Comparison of ENCODE assay signal across 8 cellular contexts in genomic region chr6:37818536-37819176, GRCh38. TPM values are rescaled to one million over a fixed set of nuclear protein-coding genes. Genes with fewer than 3 reads are reported as not detected.
DNase-seq lines count a peak whose midpoint lies in the region; ATAC-seq and TF ChIP-seq lines count a peak whose summit lies in the region.

No MANE protein-coding gene starts in this region.

- H3K4me1 Mint-ChIP-seq in GM23338 = peaks cover 42% of the 10 kb centered on the region

- peak overlapping the region; percentile 97 for H3K4me3 Mint-ChIP-seq in GM23338

- peak overlapping the region; percentile 98 for H3K27ac Mint-ChIP-seq in GM23338

- peaks cover 35% of the 10 kb centered on the region for H3K79me2 ChIP-seq in GM23338 (replicated peaks; ENCODE audit: insufficient read depth)

- peak overlapping the region; percentile 93 for H3K9ac ChIP-seq in ES-I3 (ENCODE audit: low read depth, low read length)

- H3K4me3 ChIP-seq in GM23338 (peak overlapping the region; percentile 94), RWPE2 (ENCODE audit: severe bottlenecking) (peak overlapping the region; percentile 97), thymus (ENCODE audit: low read length) (peak overlapping the region; percentile 97)

- H3K36me3 ChIP-seq in ES-I3 (ENCODE audit: insufficient read depth, low read length) (no peaks in the 10 kb centered on the region), GM23338 (ENCODE audit: insufficient read depth) (no peaks in the 10 kb centered on the region), RWPE2 (ENCODE audit: low read depth) (no peaks in the 10 kb centered on the region), thymus (ENCODE audit: control insufficient read depth, insufficient read depth) (no peaks in the 10 kb centered on the region)

- no peaks in the 10 kb centered on the region for H3K9me3 Mint-ChIP-seq in GM23338

- no peaks in the 10 kb centered on the region for H3K9me3 ChIP-seq in ES-I3 (ENCODE audit: control insufficient read depth, insufficient read depth, low read length)
- no peaks in the 10 kb centered on the region for H3K9me3 ChIP-seq in RWPE2 (ENCODE audit: severe bottlenecking)
- no peaks in the 10 kb centered on the region for H3K9me3 ChIP-seq in thymus (ENCODE audit: control insufficient read depth)

- H4K20me1 ChIP-seq in GM23338 (replicated peaks; ENCODE audit: insufficient read depth) = peaks cover 22% of the 10 kb centered on the region

- peak; percentile 97 for DNase-seq in GM23338 (ENCODE audit: low spot score)
- DNase-seq in LHCN-M2 (ENCODE audit: low read depth) = peak; percentile 95
- peak; percentile 93 for DNase-seq in RWPE2 (ENCODE audit: low spot score)
- peak; percentile 95 for DNase-seq in activated naive CD4-positive, alpha-beta T cell treated with anti-CD3 and anti-CD28 coated beads, Interleukin-2, amount 50 U/mL, for 16 hours
- peak; percentile 97 for DNase-seq in glomerular visceral epithelial cell (ENCODE audit: extremely low spot score)
- peak; percentile 83 for DNase-seq in omental fat pad (ENCODE audit: low spot score)

- peak overlapping the region; percentile 98 for H3K27ac ChIP-seq in GM23338 (ENCODE audit: low read depth)
- H3K27ac ChIP-seq in RWPE2 (ENCODE audit: poor library complexity, severe bottlenecking) = peak overlapping the region; percentile 87
- peak overlapping the region; percentile 95 for H3K27ac ChIP-seq in thymus (ENCODE audit: low read depth)

- TF ChIP-seq CTCF in GM23338 (conservative IDR thresholded peaks at IDR 0.05; ENCODE audit: low read depth in 2 of 2) = no peak
- no peak for TF ChIP-seq CTCF in RWPE2 (IDR thresholded peaks at IDR 0.05; ENCODE audit: poor library complexity, severe bottlenecking)
- no peak for TF ChIP-seq CTCF in omental fat pad (IDR thresholded peaks at IDR 0.05)

- H3F3A ChIP-seq in GM23338 (replicated peaks; ENCODE audit: low read depth) = no peaks in the 10 kb centered on the region

- H3K27me3 ChIP-seq in GM23338 (ENCODE audit: insufficient read depth) (no peaks in the 10 kb centered on the region), RWPE2 (ENCODE audit: insufficient read depth, poor library complexity, severe bottlenecking) (no peaks in the 10 kb centered on the region), thymus (ENCODE audit: control insufficient read depth, insufficient read depth) (no peaks in the 10 kb centered on the region)

- peaks cover 11% of the 10 kb centered on the region for H3K27me3 Mint-ChIP-seq in GM23338 (ENCODE audit: insufficient read depth, low read depth, poor library complexity)

- H3K36me3 Mint-ChIP-seq in GM23338 (ENCODE audit: low read depth) = no peaks in the 10 kb centered on the region; the same call in 2 of the 3 replicates

- under 1% methylated on average over 27 of the region's 27 CpGs for WGBS in thymus

- H3K4me2 ChIP-seq in GM23338 = peak overlapping the region; percentile 85

- H2AFZ ChIP-seq in GM23338 = peak overlapping the region; percentile 91

- H3K9me2 ChIP-seq in GM23338 (ENCODE audit: insufficient read depth) = no peaks in the 10 kb centered on the region

- peak; percentile 79 for ATAC-seq in GM23338
- ATAC-seq in RWPE2 (ENCODE audit: low read depth) = peak; percentile 64
- ATAC-seq in omental fat pad (ENCODE audit: low FRiP score) = peak; percentile 94

- H3K4me1 ChIP-seq in ES-I3 (ENCODE audit: insufficient read depth, low read length) = peaks cover 23% of the 10 kb centered on the region
- H3K4me1 ChIP-seq in GM23338 (ENCODE audit: insufficient read depth) = peaks cover 40% of the 10 kb centered on the region
- H3K4me1 ChIP-seq in RWPE2 (ENCODE audit: insufficient read depth, poor library complexity, severe bottlenecking) = peaks cover 23% of the 10 kb centered on the region
- H3K4me1 ChIP-seq in thymus (ENCODE audit: control insufficient read depth, insufficient read depth, low read length) = peaks cover 21% of the 10 kb centered on the region

TF ChIP-seq in GM23338, 12 proteins besides CTCF, POLR2A, EP300 and RAD21:
- TF ChIP-seq ZNF331 (CRISPR knock-in tag; IDR thresholded peaks at IDR 0.05; ENCODE audit: low read depth) (no peak), POLR2AphosphoS5 (IDR thresholded peaks at IDR 0.05; ENCODE audit: low read depth) (peak; percentile 49; the same call in 1 of the 2 replicates)
TF ChIP-seq in GM23338: peak in this region for 1.

RNA-seq across cellular contexts. Expression of gene ZFAND3, which starts 0.9 kb away (rescaled TPM):
- total RNA-seq in GM23338 (2014; rRNA removed; shearing (Covaris generic)) = 28.2 and 31.8 TPM in 2 replicates
- polyA plus RNA-seq in GM23338 (2016; fragmentation: Nextera tagmentation; extraction: Ambion mirVana) = 14.2 and 16.9 TPM in 2 replicates
- 14.7 and 19.9 TPM in 2 replicates for total RNA-seq in LHCN-M2 (2014; rRNA removed)
- polyA plus RNA-seq in LHCN-M2 (2012) = 78.8 TPM
- total RNA-seq in omental fat pad = 10 to 100 TPM; 28.8 to 43.8 (median 38.0) TPM
- 25.7 TPM for polyA plus RNA-seq in thymus

Comparison
In these comparisons a context has a peak if more than half of its experiments do, and no peak if none do; other contexts are left out.
1. Peak in every context shown above with its lines: DNase-seq, ATAC-seq, H3K4me3 ChIP-seq and H3K27ac ChIP-seq.